ENCODE assay signal across 27 cellular contexts in genomic region chr7:50801907-50802306, GRCh38. TPM values are rescaled to one million over a fixed set of nuclear protein-coding genes. Genes with fewer than 3 reads are reported as not detected.
DNase-seq lines count a peak whose midpoint lies in the region; ATAC-seq and TF ChIP-seq lines count a peak whose summit lies in the region.
"Had no signal": no experiment of that assay in that cellular context is flagged by ENCODE, and none has a peak within 500 bp of the region (broad histone marks: within the 10 kb centered on the region; RNA-seq: fewer than 3 reads in every experiment).

No MANE protein-coding gene starts in this region.

- no peak overlapping the region for H3K27ac ChIP-seq in lower lobe of right lung
- H3K27ac ChIP-seq: cardiac muscle cell, esophagus squamous epithelium, left ventricle myocardium inferior, skin epidermis, testis had no signal

- ATAC-seq in SK-N-SH treated with all-trans-retinoic acid at 6 μM for 48 hours (peak; percentile 37; the same call in 2 of the 3 replicates), HG03159 (IDR thresholded peaks at IDR 0.05; ENCODE audit: unreplicated experiment) (no peak), lower lobe of right lung (no peak), HG02588 (IDR thresholded peaks at IDR 0.05; ENCODE audit: unreplicated experiment) (no peak)
- ATAC-seq: activated CD4-positive, CD25-positive, alpha-beta regulatory T cell treated with anti-CD3 and anti-CD28 coated beads, Interleukin-2, amount 50 U/mL, for 24 hours; naive thymus-derived CD4-positive, alpha-beta T cell; stimulated activated naive CD8-positive, alpha-beta T cell treated with anti-CD3 and anti-CD28 coated beads, Interleukin-15, Interleukin-2, amounts not matched to agents 100 U/mL and 50 U/mL, for 24 hours had no signal

- intact Hi-C loops in lower lobe of right lung (cut with DNase I), result no loop called here

- TF ChIP-seq CTCF in fibroblast of mammary gland (conservative IDR thresholded peaks at IDR 0.05; ENCODE audit: control insufficient read depth, insufficient read depth, low read depth, low read length) (peak; percentile 5), lower lobe of right lung (IDR thresholded peaks at IDR 0.05) (no peak)

- H3K4me1 ChIP-seq in lower lobe of right lung, result no peaks in the 10 kb centered on the region
- H3K4me1 ChIP-seq: esophagus squamous epithelium, left ventricle myocardium inferior, testis had no signal

- H3K36me3 ChIP-seq in lower lobe of right lung, result no peaks in the 10 kb centered on the region
- H3K36me3 ChIP-seq: cardiac muscle cell, esophagus squamous epithelium, left ventricle myocardium inferior had no signal

- H3K4me3 ChIP-seq in fibroblast of mammary gland (ENCODE audit: control insufficient read depth, low read depth, low read length), result no peak overlapping the region
- no peak overlapping the region for H3K4me3 ChIP-seq in lower lobe of right lung
- H3K4me3 ChIP-seq: cardiac muscle cell, esophagus squamous epithelium, left ventricle myocardium inferior, skin epidermis, testis had no signal

- DNase-seq in NCI-H146 (lab: John Stamatoyannopoulos, UW) (peak; percentile 22), NCI-H146 treated with DMSO at 0.1 percent for 48 hours (lab: John Stamatoyannopoulos, UW; ENCODE audit: unreplicated experiment) (no peak), fibroblast of mammary gland (ENCODE audit: low read depth) (no peak), midbrain (lab: John Stamatoyannopoulos, UW) (no peak), lower lobe of right lung (no peak)
- DNase-seq: activated CD4-positive, alpha-beta memory T cell treated with anti-CD3 and anti-CD28 coated beads for 36 hours; activated CD8-positive, alpha-beta memory T cell treated with anti-CD3 and anti-CD28 coated beads, Interleukin-2, amount 50 U/mL, for 48 hours; activated naive CD4-positive, alpha-beta T cell treated with anti-CD3 and anti-CD28 coated beads, Interleukin-2, amount 50 U/mL, for 16 hours; amygdala; CD4-positive, CD25-positive, alpha-beta regulatory T cell; esophagus squamous epithelium; left ventricle myocardium inferior; naive thymus-derived CD4-positive, alpha-beta T cell; NCI-H1048; NCI-H1930; NCI-H526; NK-92 treated with Interleukin-12 subunit alpha and Interleukin-12 subunit beta, amount 100 ng/mL, for 24 hours; occipital lobe; SIG-M5; stimulated activated naive CD8-positive, alpha-beta T cell treated with anti-CD3 and anti-CD28 coated beads, Interleukin-15, Interleukin-2, amounts not matched to agents 100 U/mL and 50 U/mL, for 24 hours; testis had no signal

- H3K27me3 ChIP-seq in lower lobe of right lung (ENCODE audit: low read depth), result no peaks in the 10 kb centered on the region
- H3K27me3 ChIP-seq: testis had no signal

- H3K9me3 ChIP-seq in lower lobe of right lung, result no peaks in the 10 kb centered on the region
- H3K9me3 ChIP-seq: esophagus squamous epithelium, testis had no signal

TF ChIP-seq in SK-N-SH treated with all-trans-retinoic acid at 6 μM for 48 hours, 23 proteins besides CTCF, POLR2A, EP300 and RAD21:
- no peak for TF ChIP-seq ARNTL (CRISPR knock-in tag; IDR thresholded peaks at IDR 0.05; ENCODE audit: borderline replicate concordance, low read depth)
- no peak for TF ChIP-seq ISL1 (CRISPR knock-in tag; IDR thresholded peaks at IDR 0.05)
- TF ChIP-seq PPARA (CRISPR knock-in tag; IDR thresholded peaks at IDR 0.05; ENCODE audit: borderline replicate concordance), result no peak

RNA-seq across cellular contexts. Expression of gene GRB10, which starts 19.2 kb away (rescaled TPM):
- total RNA-seq in lower lobe of right lung, result 36.5 TPM
